30 cellular contexts compared by ENCODE assay signal in the genomic region with DNA sequence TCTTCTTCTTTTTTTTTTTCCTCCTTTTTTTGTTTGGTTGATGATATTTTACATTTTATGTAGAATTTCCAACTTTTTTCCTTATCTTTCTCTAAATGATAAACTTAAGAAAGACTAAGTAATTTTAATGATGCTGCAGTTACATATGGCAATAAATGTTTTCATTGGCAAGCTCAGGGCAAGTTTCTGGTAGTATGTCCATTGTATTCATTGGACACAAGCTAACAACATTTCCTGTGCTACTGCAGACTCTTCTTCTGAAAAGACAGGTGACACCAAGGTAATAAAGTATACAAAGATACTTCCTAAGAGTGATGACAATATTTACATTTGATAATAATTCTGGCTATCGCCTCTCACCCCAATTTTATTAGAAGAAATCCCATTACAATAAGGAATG.
"Had no signal": no experiment of that assay in that cellular context is flagged by ENCODE, and none has a peak within 500 bp of the region (broad histone marks: within the 10 kb centered on the region; RNA-seq: fewer than 3 reads in every experiment).

No MANE protein-coding gene starts in this region.

- H3K9me3 Mint-ChIP-seq: mesothelial cell of epicardium; naive B cell; natural killer cell; nephron progenitor cell; neural progenitor cell; stimulated activated memory B cell treated with anti-CD40 and anti-IgM and Interleukin-4, amounts not matched to agents 10 μg/mL and 1 μg/mL and 100 μg/mL, for 72 hours had no signal

- H3K36me3 Mint-ChIP-seq: mesothelial cell of epicardium; naive B cell; natural killer cell; neural progenitor cell; stimulated activated memory B cell treated with anti-CD40 and anti-IgM and Interleukin-4, amounts not matched to agents 10 μg/mL and 1 μg/mL and 100 μg/mL, for 72 hours had no signal

- H3K9me3 ChIP-seq: left lung, neutrophil, right atrium auricular region, right lobe of liver, stomach, testis, thyroid gland, transverse colon, upper lobe of left lung, vagina had no signal

- H3K4me3 Mint-ChIP-seq: mesothelial cell of epicardium; naive B cell; natural killer cell; nephron progenitor cell; neural progenitor cell; stimulated activated memory B cell treated with anti-CD40 and anti-IgM and Interleukin-4, amounts not matched to agents 10 μg/mL and 1 μg/mL and 100 μg/mL, for 72 hours had no signal

- H3K27me3 Mint-ChIP-seq: naive B cell had no signal

- H3K4me1 Mint-ChIP-seq: naive B cell; natural killer cell; stimulated activated memory B cell treated with anti-CD40 and anti-IgM and Interleukin-4, amounts not matched to agents 10 μg/mL and 1 μg/mL and 100 μg/mL, for 72 hours had no signal

- H3K9ac ChIP-seq: neural progenitor cell had no signal

- FAIRE-seq: keratinocyte had no signal

- H3K27me3 ChIP-seq: neural progenitor cell, neutrophil, right atrium auricular region, right lobe of liver, stomach, testis, thyroid gland, transverse colon, upper lobe of left lung, vagina had no signal

- H3K4me1 ChIP-seq: thyroid gland, upper lobe of left lung, vagina had no signal

- H3K27ac Mint-ChIP-seq: mesothelial cell of epicardium; naive B cell; natural killer cell; nephron progenitor cell; neural progenitor cell; progenitor cell of endocrine pancreas; stimulated activated memory B cell treated with anti-CD40 and anti-IgM and Interleukin-4, amounts not matched to agents 10 μg/mL and 1 μg/mL and 100 μg/mL, for 72 hours had no signal

- H2AFZ ChIP-seq: neural progenitor cell had no signal

- H3K4me2 ChIP-seq: neural progenitor cell, smooth muscle cell had no signal

- H3K27ac ChIP-seq: left lung, neural progenitor cell, neutrophil, right atrium auricular region, right lobe of liver, stomach, testis, thyroid gland, transverse colon, upper lobe of left lung, vagina had no signal

- DNase-seq: hippocampal formation; kidney glomerular epithelial cell; left colon; left lung; mesendoderm; naive B cell; natural killer cell; nephron progenitor cell; occipital lobe; right lobe of liver; stimulated activated CD4-positive, alpha-beta T cell treated with anti-CD3 and anti-CD28 coated beads, Interleukin-1b, Interleukin-23, amount 100 ng/mL, for 48 hours; stimulated activated CD4-positive, alpha-beta T cell treated with anti-CD3 and anti-CD28 coated beads, Interleukin-2, amount 100 ng/mL, for 48 hours; stimulated activated CD4-positive, alpha-beta T cell treated with anti-CD3 and anti-CD28 coated beads, Interleukin-4, amount 100 ng/mL, for 4 hours; stimulated activated CD8-positive, alpha-beta memory T cell treated with anti-CD3 and anti-CD28 coated beads, Interleukin-4, amount 100 ng/mL, for 48 hours; stimulated activated naive CD4-positive, alpha-beta T cell treated with Interleukin-2 at 50 U/mL for 16 hours; stomach; testis; thyroid gland; transverse colon; upper lobe of left lung had no signal

- H3K36me3 ChIP-seq: left lung, neural progenitor cell, neutrophil, right atrium auricular region, right lobe of liver, stomach, thyroid gland, transverse colon, upper lobe of left lung, vagina had no signal

- ATAC-seq: left colon; left lung; natural killer cell; right lobe of liver; stimulated activated memory B cell treated with anti-CD40 and anti-IgM and Interleukin-4, amounts not matched to agents 10 μg/mL and 1 μg/mL and 100 μg/mL, for 72 hours had no signal

- H3K4me3 ChIP-seq: left lung, lung, neural progenitor cell, right atrium auricular region, right lobe of liver, smooth muscle cell, stomach, testis, thyroid gland, transverse colon, upper lobe of left lung, vagina had no signal
